In the genomic region with DNA sequence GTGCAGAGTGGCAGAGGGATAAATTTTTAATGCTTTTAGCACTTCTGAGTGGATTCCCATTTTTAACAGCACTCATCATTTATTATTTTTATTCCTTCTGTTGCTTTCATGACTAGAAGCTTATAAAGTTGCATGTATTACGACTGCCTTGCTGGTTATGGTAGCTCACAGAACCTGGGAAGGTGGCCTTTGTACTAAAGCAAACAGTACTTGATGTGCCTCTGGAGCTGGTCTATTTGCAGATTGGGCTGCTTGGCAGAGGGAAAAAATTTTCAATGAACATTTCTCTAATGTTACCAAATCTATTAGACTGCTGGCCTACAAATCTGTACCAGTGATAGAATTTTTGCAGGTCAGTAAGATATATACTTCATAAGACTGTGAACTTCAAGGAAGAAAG, we compare ENCODE assay signal across 30 cellular contexts.
"Had no signal": no experiment of that assay in that cellular context is flagged by ENCODE, and none has a peak within 500 bp of the region (broad histone marks: within the 10 kb centered on the region; RNA-seq: fewer than 3 reads in every experiment).

No MANE protein-coding gene starts in this region.

- ATAC-seq: activated CD8-positive, alpha-beta memory T cell treated with anti-CD3 and anti-CD28 coated beads, Interleukin-2, amount 10 ng/mL, durations not matched to agents 7 days and 5 days; activated naive CD8-positive, alpha-beta T cell treated with anti-CD3 and anti-CD28 coated beads, Interleukin-2, amount 50 U/mL, for 24 hours had no signal

- H3K27me3 ChIP-seq: brain microvascular endothelial cell had no signal

- DNase-seq: activated B cell treated with CpG ODN at 0.5 μM for 24 hours; activated CD4-positive, alpha-beta memory T cell treated with anti-CD3 and anti-CD28 coated beads for 36 hours; activated CD4-positive, alpha-beta T cell treated with anti-CD3 and anti-CD28 coated beads for 4 hours; activated CD4-positive, alpha-beta T cell treated with anti-CD3 and anti-CD28 coated beads, Interleukin-2, amount 50 U/mL, for 1 hour; activated CD4-positive, CD25-positive, alpha-beta regulatory T cell treated with anti-CD3 and anti-CD28 coated beads, Interleukin-2, amount 50 U/mL, for 72 hours; activated CD8-positive, alpha-beta memory T cell treated with anti-CD3 and anti-CD28 coated beads, Interleukin-2, amount 10 ng/mL, durations not matched to agents 7 days and 5 days; activated CD8-positive, alpha-beta memory T cell treated with anti-CD3 and anti-CD28 coated beads, Interleukin-2, amount 50 U/mL, for 48 hours; activated effector memory CD4-positive, alpha-beta T cell treated with Interleukin-2 at 50 U/mL for 16 hours; activated naive CD4-positive, alpha-beta T cell treated with anti-CD3 and anti-CD28 coated beads, Interleukin-2, amount 10 ng/mL, durations not matched to agents 7 days and 5 days; activated naive CD8-positive, alpha-beta T cell treated with anti-CD3 and anti-CD28 coated beads, Interleukin-2, amount 50 U/mL, for 24 hours; activated T-cell treated with anti-CD3 and anti-CD28 coated beads, Interleukin-2, amount 50 U/mL, for 48 hours; aorta; brain microvascular endothelial cell; central memory CD4-positive, alpha-beta T cell; Karpas-422; KBM-7; NCI-H1048; NCI-H146; NCI-H187; NCI-H2029 treated with DMSO at 0.1 percent for 48 hours; NCI-H2107; NCI-H226; NCI-H510A; PC-9; Right ventricle myocardium superior; SW 1271; T-helper 1 cell; T-helper 2 cell; T-helper 9 cell had no signal

- H3K4me3 ChIP-seq: PC-9 had no signal

- H3K36me3 ChIP-seq: brain microvascular endothelial cell had no signal

- H2AFZ ChIP-seq: PC-9 had no signal

- H3K27ac ChIP-seq: brain microvascular endothelial cell, PC-9, VCaP had no signal

- H3K4me2 ChIP-seq: PC-9 had no signal
